In genomic region chr6:69162811-69163210, GRCh38 we compare ENCODE assay signal across 16 cellular contexts.
A peak's percentile ranks its signal among the peaks of the same experiment; 100 is the strongest.
DNase-seq lines count a peak whose midpoint lies in the region; ATAC-seq and TF ChIP-seq lines count a peak whose summit lies in the region.
"Had no signal": no experiment of that assay in that cellular context is flagged by ENCODE, and none has a peak within 500 bp of the region (broad histone marks: within the 10 kb centered on the region; RNA-seq: fewer than 3 reads in every experiment).

No MANE protein-coding gene starts in this region.

- H3K36me3 Mint-ChIP-seq in GM23338 (ENCODE audit: low read depth) = no peaks in the 10 kb centered on the region
- peaks cover 2% of the 10 kb centered on the region for H3K36me3 Mint-ChIP-seq in effector memory CD8-positive, alpha-beta T cell (ENCODE audit: insufficient read depth)

- no peaks in the 10 kb centered on the region for H3F3A ChIP-seq in GM23338 (replicated peaks; ENCODE audit: low read depth)

- no peak for TF ChIP-seq CTCF in GM23338 (conservative IDR thresholded peaks at IDR 0.05; ENCODE audit: low read depth in 2 of 2)

- no peak overlapping the region for H3K4me2 ChIP-seq in GM23338

- peaks cover 11% of the 10 kb centered on the region for H3K4me1 ChIP-seq in GM23338 (ENCODE audit: insufficient read depth)

- H3K27me3 ChIP-seq in GM23338 (ENCODE audit: insufficient read depth) = no peaks in the 10 kb centered on the region

- peaks cover 19% of the 10 kb centered on the region for H3K4me1 Mint-ChIP-seq in GM23338
- no peaks in the 10 kb centered on the region for H3K4me1 Mint-ChIP-seq in effector memory CD8-positive, alpha-beta T cell (ENCODE audit: low read depth in 2 of 2)

- ATAC-seq in GM23338 = no peak
- ATAC-seq in effector memory CD8-positive, alpha-beta T cell (replicated peaks) = no peak
- ATAC-seq: HCT116, Panc1, SK-N-SH treated with all-trans-retinoic acid at 6 μM for 48 hours had no signal

- no peak overlapping the region for H3K4me3 Mint-ChIP-seq in GM23338
- no peak overlapping the region for H3K4me3 Mint-ChIP-seq in effector memory CD8-positive, alpha-beta T cell

- no peaks in the 10 kb centered on the region for H3K9me2 ChIP-seq in GM23338 (ENCODE audit: insufficient read depth)

- peaks cover 1% of the 10 kb centered on the region for H3K27me3 Mint-ChIP-seq in GM23338 (ENCODE audit: insufficient read depth, low read depth, poor library complexity)
- no peaks in the 10 kb centered on the region for H3K27me3 Mint-ChIP-seq in effector memory CD8-positive, alpha-beta T cell

- peak overlapping the region; percentile 15; the same call in 1 of the 2 replicates for H2AFZ ChIP-seq in GM23338

- H4K20me1 ChIP-seq in GM23338 (replicated peaks; ENCODE audit: insufficient read depth) = no peaks in the 10 kb centered on the region

- H3K27ac Mint-ChIP-seq in GM23338 = no peak overlapping the region
- H3K27ac Mint-ChIP-seq in effector memory CD8-positive, alpha-beta T cell = no peak overlapping the region

- H3K36me3 ChIP-seq in GM23338 (ENCODE audit: insufficient read depth) = no peaks in the 10 kb centered on the region

- no peaks in the 10 kb centered on the region for H3K79me2 ChIP-seq in GM23338 (replicated peaks; ENCODE audit: insufficient read depth)

- no peak overlapping the region for H3K27ac ChIP-seq in GM23338 (ENCODE audit: low read depth)

- peak; percentile 17 for DNase-seq in NCI-H2029 (lab: John Stamatoyannopoulos, UW)
- no peak for DNase-seq in NCI-H2029 treated with DMSO at 0.1 percent for 48 hours (lab: John Stamatoyannopoulos, UW)
- DNase-seq in GM23338 (ENCODE audit: low spot score) = no peak
- peak; percentile 15 for DNase-seq in astrocyte of the hippocampus (ENCODE audit: low read depth, low spot score)
- peak; percentile 8 for DNase-seq in left kidney (ENCODE audit: low read depth, low spot score)
- DNase-seq in HuH-7.5 (ENCODE audit: low spot score) = no peak
- DNase-seq in effector memory CD8-positive, alpha-beta T cell = no peak
- no peak for DNase-seq in HT-29 (ENCODE audit: low spot score)
- DNase-seq: 8988T, C1 segment of cervical spinal cord, NCI-H1436 treated with DMSO at 0.1 percent for 48 hours, NCI-H510A treated with DMSO at 0.1 percent for 48 hours, SHP77 had no signal

- no peaks in the 10 kb centered on the region for H3K9me3 Mint-ChIP-seq in GM23338
- peaks cover 8 to 10% of the 10 kb centered on the region in 2 donors for H3K9me3 Mint-ChIP-seq in effector memory CD8-positive, alpha-beta T cell

- no peak overlapping the region for H3K4me3 ChIP-seq in GM23338

TF ChIP-seq in GM23338, 12 proteins besides CTCF, POLR2A, EP300 and RAD21:
- TF ChIP-seq EZH2phosphoT487 (IDR thresholded peaks at IDR 0.05; ENCODE audit: unreplicated experiment) = no peak
- no peak for TF ChIP-seq EZH2 (IDR thresholded peaks at IDR 0.05; ENCODE audit: low read depth, unreplicated experiment)
- TF ChIP-seq STAT1 (IDR thresholded peaks at IDR 0.05; ENCODE audit: unreplicated experiment) = no peak
- TF ChIP-seq ZNF114 (CRISPR knock-in tag; IDR thresholded peaks at IDR 0.05) = no peak
- no peak for TF ChIP-seq ETS1 (IDR thresholded peaks at IDR 0.05)
- no peak for TF ChIP-seq CREB1 (CRISPR knock-in tag; IDR thresholded peaks at IDR 0.05; ENCODE audit: low read depth)
- TF ChIP-seq REST (IDR thresholded peaks at IDR 0.05; ENCODE audit: unreplicated experiment) = no peak
- TF ChIP-seq POLR2AphosphoS5 (IDR thresholded peaks at IDR 0.05; ENCODE audit: low read depth) = no peak
- TF ChIP-seq ZNF331 (CRISPR knock-in tag; IDR thresholded peaks at IDR 0.05; ENCODE audit: low read depth) = no peak
- TF ChIP-seq JUNB (IDR thresholded peaks at IDR 0.05; ENCODE audit: unreplicated experiment) = no peak
- no peak for TF ChIP-seq NANOG (IDR thresholded peaks at IDR 0.05; ENCODE audit: borderline replicate concordance)

Comparison
In these comparisons a context has a peak if more than half of its experiments do, and no peak if none do; other contexts are left out.
1. DNase-seq: peak in NCI-H2029 (single experiment), astrocyte of the hippocampus (single experiment) and left kidney (single experiment); none in NCI-H2029 treated with DMSO at 0.1 percent for 48 hours (single experiment), GM23338 (single experiment), HuH-7.5 (single experiment), effector memory CD8-positive, alpha-beta T cell (0 of 3) and HT-29 (single experiment).